ENCODE assay signal across 28 cellular contexts in genomic region chr2:55958756-55959155, GRCh38. TPM values are rescaled to one million over a fixed set of nuclear protein-coding genes. Genes with fewer than 3 reads are reported as not detected.
DNase-seq lines count a peak whose midpoint lies in the region; ATAC-seq and TF ChIP-seq lines count a peak whose summit lies in the region.
"Had no signal": no experiment of that assay in that cellular context is flagged by ENCODE, and none has a peak within 500 bp of the region (broad histone marks: within the 10 kb centered on the region; RNA-seq: fewer than 3 reads in every experiment).

No MANE protein-coding gene starts in this region.

- DNase-seq in RWPE1 (ENCODE audit: low spot score): no peak
- DNase-seq in fibroblast of the aortic adventitia (ENCODE audit: low read depth): peak; percentile 43
- DNase-seq in osteoblast (ENCODE audit: insufficient read length, low spot score, missing footprints): no peak
- DNase-seq in cortex of kidney (lab: John Stamatoyannopoulos, UW): no peak
- no peak for DNase-seq in mesendoderm
- no peak for DNase-seq in iPS-NIHi7 (ENCODE audit: extremely low spot score)
- DNase-seq: activated CD4-positive, alpha-beta T cell treated with anti-CD3 and anti-CD28 coated beads for 36 hours; activated CD8-positive, alpha-beta T cell treated with anti-CD3 and anti-CD28 coated beads, Interleukin-2, amount 10 ng/mL, durations not matched to agents 7 days and 5 days; anterior cingulate cortex; C1 segment of cervical spinal cord; DMS79 treated with DMSO at 0.1 percent for 48 hours; GDM1; head of caudate nucleus; NCI-H1436 treated with DMSO at 0.1 percent for 48 hours; NCI-H69; nephron progenitor cell; spleen; stimulated activated CD4-positive, alpha-beta T cell treated with anti-CD3 and anti-CD28 coated beads, Interleukin-2, amount 100 ng/mL, for 24 hours; stimulated activated CD8-positive, alpha-beta memory T cell treated with anti-CD3 and anti-CD28 coated beads, Interleukin-4, amount 100 ng/mL, for 48 hours; T1000 had no signal

- no peaks in the 10 kb centered on the region for H4K20me1 ChIP-seq in osteoblast (ENCODE audit: insufficient read depth, low read length)

- H2BK5ac ChIP-seq in mesendoderm (ENCODE audit: low read length): no peak overlapping the region

- POLR2A ChIA-PET in RWPE1 (lab: Yijun Ruan, JAX; ENCODE audit: low non-redundant PET): no interaction called here

- H4K8ac ChIP-seq in mesendoderm (ENCODE audit: low read depth, low read length): no peak overlapping the region

- no peaks in the 10 kb centered on the region for H3K79me1 ChIP-seq in mesendoderm (ENCODE audit: low read length)

- H3K9me3 ChIP-seq in osteoblast (ENCODE audit: low read depth, low read length): no peaks in the 10 kb centered on the region
- H3K9me3 ChIP-seq: pancreas, Peyer's patch, spleen, thoracic aorta had no signal

- no CpG with 5 or more reads among the region's 1 CpG for WGBS in mesendoderm (ENCODE audit: extremely low coverage, insufficient coverage, low lambda C conversion rate)

- H3K23ac ChIP-seq in mesendoderm (ENCODE audit: low read length): no peak overlapping the region

- H3K79me2 ChIP-seq in osteoblast (ENCODE audit: insufficient read depth, low read length) (no peaks in the 10 kb centered on the region), mesendoderm (ENCODE audit: control insufficient read depth, insufficient read depth, low read length) (no peaks in the 10 kb centered on the region)

- peak overlapping the region; percentile 71 for H3K4me2 ChIP-seq in osteoblast (ENCODE audit: insufficient read depth, low read length)
- no peak overlapping the region for H3K4me2 ChIP-seq in mesendoderm (ENCODE audit: low read length)

- no peak for ATAC-seq in HG02642 (IDR thresholded peaks at IDR 0.05; ENCODE audit: poor library complexity, unreplicated experiment)
- ATAC-seq: activated CD4-positive, alpha-beta T cell treated with anti-CD3 and anti-CD28 coated beads for 36 hours; activated CD8-positive, alpha-beta T cell treated with anti-CD3 and anti-CD28 coated beads, Interleukin-2, amount 10 ng/mL, durations not matched to agents 7 days and 5 days; activated naive CD4-positive, alpha-beta T cell treated with anti-CD3 and anti-CD28 coated beads, Interleukin-2, amount 50 U/mL, for 72 hours had no signal

- TF ChIP-seq CTCF in RWPE1 (conservative IDR thresholded peaks at IDR 0.05; ENCODE audit: low read depth) (no peak), fibroblast of the aortic adventitia (IDR thresholded peaks at IDR 0.05; ENCODE audit: insufficient read depth, low read length) (no peak), osteoblast (IDR thresholded peaks at IDR 0.05; ENCODE audit: extremely low read depth, low read depth, low read length) (no peak)

- H2BK120ac ChIP-seq in mesendoderm (ENCODE audit: low read depth, low read length): no peak overlapping the region

- H3K9ac ChIP-seq in mesendoderm (ENCODE audit: low read length): no peak overlapping the region

- H3K18ac ChIP-seq in mesendoderm (ENCODE audit: low read length): no peak overlapping the region

- CTCF ChIA-PET in RWPE1 (lab: Yijun Ruan, JAX): no interaction called here

- no peak overlapping the region for H2BK15ac ChIP-seq in mesendoderm (replicated peaks; ENCODE audit: low read depth)

- no peak overlapping the region for H3K56ac ChIP-seq in mesendoderm (ENCODE audit: low read length)

- peak overlapping the region; percentile 4 for H2AFZ ChIP-seq in osteoblast (ENCODE audit: low read length)

- no peak overlapping the region for H2AK5ac ChIP-seq in mesendoderm (ENCODE audit: low read length)

- H3K36me3 ChIP-seq in osteoblast (ENCODE audit: insufficient read depth, low read length) (no peaks in the 10 kb centered on the region), mesendoderm (ENCODE audit: control insufficient read depth, insufficient read depth, low read length) (no peaks in the 10 kb centered on the region)
- H3K36me3 ChIP-seq: pancreas, Peyer's patch, spleen, thoracic aorta had no signal

- H3K4me1 ChIP-seq in osteoblast (ENCODE audit: insufficient read depth, low read length) (peaks cover 49% of the 10 kb centered on the region), mesendoderm (ENCODE audit: control insufficient read depth, low read depth, low read length) (no peaks in the 10 kb centered on the region)
- H3K4me1 ChIP-seq: spleen had no signal

- no peak overlapping the region for H3K4ac ChIP-seq in mesendoderm (ENCODE audit: low read depth, low read length)

- H3K27ac ChIP-seq in RWPE1: peak overlapping the region; percentile 91
- peak overlapping the region; percentile 69 for H3K27ac ChIP-seq in osteoblast (ENCODE audit: low read depth, low read length)
- no peak overlapping the region for H3K27ac ChIP-seq in mesendoderm (ENCODE audit: low read depth, low read length)
- H3K27ac ChIP-seq: Peyer's patch, spleen, thoracic aorta, VCaP had no signal

- no peaks in the 10 kb centered on the region for H3K27me3 ChIP-seq in osteoblast (ENCODE audit: insufficient read depth, low read length)
- H3K27me3 ChIP-seq in mesendoderm (ENCODE audit: insufficient read depth, low read length, poor library complexity): no peaks in the 10 kb centered on the region
- H3K27me3 ChIP-seq: pancreas, Peyer's patch, spleen had no signal

- H4K5ac ChIP-seq in mesendoderm (ENCODE audit: low read length): no peak overlapping the region

- no peak overlapping the region for H3K4me3 ChIP-seq in fibroblast of the aortic adventitia (ENCODE audit: low read depth, low read length)
- H3K4me3 ChIP-seq in osteoblast (ENCODE audit: insufficient read depth, low read length): no peak overlapping the region
- H3K4me3 ChIP-seq in mesendoderm (ENCODE audit: low read length): no peak overlapping the region
- H3K4me3 ChIP-seq: pancreas, Peyer's patch, spleen, thoracic aorta had no signal

RNA-seq across cellular contexts. Expression of gene EFEMP1, which starts 35.2 kb away (rescaled TPM):
- 652 and 1,009 TPM in 2 replicates for total RNA-seq in fibroblast of the aortic adventitia (ENCODE audit: low replicate concordance)
- 1,402 and 1,564 TPM in 2 replicates for total RNA-seq in osteoblast
- polyA plus RNA-seq in mesendoderm (2013, experiment 1 of 2): 14.5 TPM
- polyA plus RNA-seq in mesendoderm (2013, experiment 2 of 2): 14.7 TPM
- total RNA-seq: activated CD4-positive, alpha-beta T cell treated with anti-CD3 and anti-CD28 coated beads for 36 hours; activated CD8-positive, alpha-beta T cell treated with anti-CD3 and anti-CD28 coated beads, Interleukin-2, amount 10 ng/mL, durations not matched to agents 7 days and 5 days; activated naive CD4-positive, alpha-beta T cell treated with anti-CD3 and anti-CD28 coated beads, Interleukin-2, amount 50 U/mL, for 72 hours; activated T-helper 2 cell treated with anti-CD3 and anti-CD28 coated beads, Interferon-gamma antibody, Interleukin-2, Interleukin-4, amounts not matched to agents 10 μg/mL and 5 μg/mL and 100 μg/mL, durations not matched to agents 14 hours and 24 hours and 36 hours had no signal
- polyA plus RNA-seq: IgD-negative memory B cell had no signal
